In genomic region chr3:171788546-171789351, GRCh38 we compare ENCODE assay signal across 10 cellular contexts. TPM values are rescaled to one million over a fixed set of nuclear protein-coding genes. Genes with fewer than 3 reads are reported as not detected.
A peak's percentile ranks its signal among the peaks of the same experiment; 100 is the strongest.
DNase-seq lines count a peak whose midpoint lies in the region; ATAC-seq and TF ChIP-seq lines count a peak whose summit lies in the region.
"Had no signal": no experiment of that assay in that cellular context is flagged by ENCODE, and none has a peak within 500 bp of the region (broad histone marks: within the 10 kb centered on the region; RNA-seq: fewer than 3 reads in every experiment).

No MANE protein-coding gene starts in this region.

- ATAC-seq in Panc1 (no peak), GM19395 (IDR thresholded peaks at IDR 0.05; ENCODE audit: unreplicated experiment) (no peak), HG03095 (IDR thresholded peaks at IDR 0.05; ENCODE audit: unreplicated experiment) (no peak)
- ATAC-seq: activated T-helper 17 cell treated with anti-CD3 and anti-CD28 coated beads, Interleukin-2, amount 50 U/mL, for 72 hours; left lung had no signal

- H3K4me1 ChIP-seq in Panc1 (ENCODE audit: control insufficient read depth, insufficient read depth, low read length), result peaks cover 78% of the 10 kb centered on the region

- TF ChIP-seq CTCF in Panc1 (IDR thresholded peaks at IDR 0.05) (peak; percentile 48), fibroblast of mammary gland (conservative IDR thresholded peaks at IDR 0.05; ENCODE audit: control insufficient read depth, insufficient read depth, low read depth, low read length) (no peak)

- no peaks in the 10 kb centered on the region for H3K9me3 ChIP-seq in Panc1 (ENCODE audit: control insufficient read depth, insufficient read depth, low read depth, low read length)
- H3K9me3 ChIP-seq: left lung had no signal

- H3K27me3 ChIP-seq in Panc1 (ENCODE audit: control insufficient read depth, insufficient read depth, low read length), result no peaks in the 10 kb centered on the region
- H3K27me3 ChIP-seq: left lung had no signal

- POLR2A ChIA-PET in Panc1 (lab: Charles Lee), result interaction anchor here (1.1 to 1.2 kb wide), 2 partner anchors 18 to 21 kb away, joined by 3 read pairs; no protein-coding TSS in a partner anchor

- in situ Hi-C loops in Panc1 (cut with HindIII; ENCODE audit: low pct_unique_long_range_greater_than_20kb, low sequenced_read_pairs), result no loop called here

- no peak overlapping the region for H3K4me3 ChIP-seq in Panc1 (ENCODE audit: low read depth in 2 of 2, low read length in 2 of 2)
- no peak overlapping the region for H3K4me3 ChIP-seq in fibroblast of mammary gland (ENCODE audit: control insufficient read depth, low read depth, low read length)
- H3K4me3 ChIP-seq: left lung had no signal

- no peaks in the 10 kb centered on the region for H3K36me3 ChIP-seq in Panc1 (ENCODE audit: control insufficient read depth, insufficient read depth, low read length)
- H3K36me3 ChIP-seq: left lung had no signal

- H3K27ac ChIP-seq in Panc1 (ENCODE audit: low read length), result peak overlapping the region; percentile 48
- H3K27ac ChIP-seq: left lung had no signal

- BruUV-seq in Panc1 (replicated peaks; lab: Mats Ljungman, UMichigan), result no TSS peak

- peak; percentile 93 for DNase-seq in HS-5 (ENCODE audit: low read depth)
- no peak for DNase-seq in Panc1 (ENCODE audit: low read depth, low spot score)
- peak; percentile 98 for DNase-seq in fibroblast of mammary gland (ENCODE audit: low read depth)
- DNase-seq in stromal cell of bone marrow (ENCODE audit: low read depth), result peak; percentile 66
- no peak for DNase-seq in SK-N-DZ (ENCODE audit: low spot score)
- DNase-seq: left lung, NCI-H187 treated with DMSO at 0.1 percent for 48 hours had no signal

- CTCF ChIA-PET in Panc1 (lab: Charles Lee), result interaction anchor here (1.2 kb wide), 1 partner anchor 16 kb away, joined by 3 read pairs; no protein-coding TSS in a partner anchor

- intact Hi-C loops in Panc1 (cut with micrococcal nuclease; ENCODE audit: unreplicated experiment), result no loop called here

RNA-seq across cellular contexts. Expression of gene PLD1, which starts 21.5 kb away (rescaled TPM):
- total RNA-seq in Panc1 (2021; ENCODE audit: unreplicated experiment), result 20.6 TPM
- polyA plus RNA-seq in Panc1 (2012; ENCODE audit: insufficient read length), result 6.7 TPM
- 3.1 TPM in 1 of 2 replicates, not detected in the other for polyA plus RNA-seq in SK-N-DZ (2014; cell fraction: cytosol; rRNA removed)
- polyA plus RNA-seq in SK-N-DZ (2014; cell fraction: nucleus; rRNA removed), result 0.02 TPM in 1 of 2 replicates, not detected in the other

RNA-seq across cellular contexts. Expression of gene TMEM212, which starts 54.4 kb away (rescaled TPM):
- not detected for total RNA-seq in Panc1 (2021; ENCODE audit: unreplicated experiment)
- not detected for polyA plus RNA-seq in Panc1 (2012; ENCODE audit: insufficient read length)
- polyA plus RNA-seq in SK-N-DZ (2014; cell fraction: cytosol; rRNA removed), result not detected in 2 replicates
- not detected in 2 replicates for polyA plus RNA-seq in SK-N-DZ (2014; cell fraction: nucleus; rRNA removed)
- total RNA-seq: activated T-helper 17 cell treated with anti-CD3 and anti-CD28 coated beads, Interleukin-2, amount 50 U/mL, for 72 hours had no signal

Comparison
In these comparisons a context has a peak if more than half of its experiments do, and no peak if none do; other contexts are left out.
1. DNase-seq: peak in HS-5 (single experiment), fibroblast of mammary gland (single experiment) and stromal cell of bone marrow (single experiment); none in Panc1 (single experiment) and SK-N-DZ (single experiment).